ENCODE assay signal across 8 cellular contexts in the genomic region with DNA sequence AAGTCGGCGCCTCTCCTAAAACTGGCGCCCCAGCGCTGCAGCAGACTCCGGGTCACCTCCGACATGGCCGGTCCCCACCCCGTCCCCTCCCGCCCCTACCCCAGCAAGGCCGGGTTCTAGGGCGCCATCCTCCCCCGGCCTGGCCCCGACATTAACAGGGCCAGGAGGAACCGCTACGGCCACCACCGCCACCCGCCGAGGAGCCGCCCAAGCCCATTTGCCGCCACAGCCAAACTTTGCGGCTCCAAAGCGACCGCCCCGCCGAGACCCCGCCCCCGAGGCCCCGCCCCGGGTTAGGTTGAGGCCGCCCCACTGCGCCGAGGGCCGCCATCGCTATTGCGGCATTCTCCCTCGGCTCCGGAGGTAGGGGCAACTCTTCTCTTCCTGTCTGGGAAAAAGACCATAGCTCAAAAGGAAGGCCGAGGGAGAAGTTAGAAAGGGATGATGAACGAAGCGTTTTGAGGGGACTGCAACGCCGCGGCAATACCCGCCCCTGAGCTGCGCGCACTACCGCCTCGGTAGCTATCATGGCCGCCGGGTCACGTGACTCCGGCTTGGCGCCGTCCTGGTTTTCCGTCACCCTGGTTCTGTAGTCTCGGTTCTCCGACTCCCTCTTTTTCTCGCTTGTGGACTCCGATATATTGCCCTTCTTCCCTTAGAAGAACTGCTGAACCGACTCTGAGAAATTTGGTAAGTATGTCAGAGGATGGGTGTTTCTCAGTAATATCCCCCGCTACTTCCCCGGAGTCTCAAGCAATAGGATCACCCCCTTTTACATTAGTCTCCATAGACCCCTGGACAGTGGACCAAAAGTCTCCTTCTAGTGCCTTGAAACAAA. TPM values are rescaled to one million over a fixed set of nuclear protein-coding genes. Genes with fewer than 3 reads are reported as not detected.
DNase-seq lines count a peak whose midpoint lies in the region; ATAC-seq, FAIRE-seq and TF ChIP-seq lines count a peak whose summit lies in the region.

A gene with protein sequence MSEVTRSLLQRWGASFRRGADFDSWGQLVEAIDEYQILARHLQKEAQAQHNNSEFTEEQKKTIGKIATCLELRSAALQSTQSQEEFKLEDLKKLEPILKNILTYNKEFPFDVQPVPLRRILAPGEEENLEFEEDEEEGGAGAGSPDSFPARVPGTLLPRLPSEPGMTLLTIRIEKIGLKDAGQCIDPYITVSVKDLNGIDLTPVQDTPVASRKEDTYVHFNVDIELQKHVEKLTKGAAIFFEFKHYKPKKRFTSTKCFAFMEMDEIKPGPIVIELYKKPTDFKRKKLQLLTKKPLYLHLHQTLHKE (minus strand): TSS at position 239 of the 838 bp plus-strand sequence. CDS start 174 bp downstream, at position 65.
A gene with protein sequence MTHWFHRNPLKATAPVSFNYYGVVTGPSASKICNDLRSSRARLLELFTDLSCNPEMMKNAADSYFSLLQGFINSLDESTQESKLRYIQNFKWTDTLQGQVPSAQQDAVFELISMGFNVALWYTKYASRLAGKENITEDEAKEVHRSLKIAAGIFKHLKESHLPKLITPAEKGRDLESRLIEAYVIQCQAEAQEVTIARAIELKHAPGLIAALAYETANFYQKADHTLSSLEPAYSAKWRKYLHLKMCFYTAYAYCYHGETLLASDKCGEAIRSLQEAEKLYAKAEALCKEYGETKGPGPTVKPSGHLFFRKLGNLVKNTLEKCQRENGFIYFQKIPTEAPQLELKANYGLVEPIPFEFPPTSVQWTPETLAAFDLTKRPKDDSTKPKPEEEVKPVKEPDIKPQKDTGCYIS (plus strand): TSS at position 312 of the 838 bp plus-strand sequence. CDS start 3,136 bp downstream, outside the sequence.

- no peaks in the 10 kb centered on the region for H3K27me3 Mint-ChIP-seq in T-helper 17 cell

- DNase-seq in NCI-H187 (lab: John Stamatoyannopoulos, UW), result peak; percentile 69 to 77
- DNase-seq in T-helper 17 cell, result peak; percentile 89 to 98 (median 93)
- peak; percentile 48 to 99 (median 90) for DNase-seq in amygdala (lab: John Stamatoyannopoulos, UW)
- peak; percentile 97 for DNase-seq in left ventricle myocardium inferior
- DNase-seq in pulmonary artery endothelial cell (ENCODE audit: low read depth, low spot score), result peak; percentile 29
- peak; percentile 93 for DNase-seq in urothelium cell line (ENCODE audit: low spot score)

- H3K4me1 Mint-ChIP-seq in T-helper 17 cell, result peaks cover 33% of the 10 kb centered on the region

- H3K4me3 Mint-ChIP-seq in T-helper 17 cell, result peak within 1 kb of the TSS; percentile 100

- peak; percentile 50 for FAIRE-seq in urothelium cell line (lab: Jason Lieb, UNC)

- H3K36me3 Mint-ChIP-seq in T-helper 17 cell (ENCODE audit: low read depth), result peaks cover 2% of the 10 kb centered on the region

- H3K27me3 ChIP-seq in left ventricle myocardium inferior (ENCODE audit: low read depth), result no peaks in the 10 kb centered on the region

- H3K9me3 ChIP-seq in T-helper 17 cell (ENCODE audit: control insufficient read depth, low read length, poor library complexity, severe bottlenecking) (no peaks in the 10 kb centered on the region), left ventricle myocardium inferior (replicated peaks) (no peaks in the 10 kb centered on the region)

- H3K27ac ChIP-seq in left ventricle myocardium inferior (replicated peaks), result peak within 1 kb of the TSS; percentile 98

- ATAC-seq in GM18499 (IDR thresholded peaks at IDR 0.05; ENCODE audit: insufficient read depth, unreplicated experiment) (peak; percentile 61), HG02943 (IDR thresholded peaks at IDR 0.05; ENCODE audit: low read depth, unreplicated experiment) (peak; percentile 83), T-helper 17 cell (peak; percentile 81)

- peak within 1 kb of the TSS; percentile 100 for H3K27ac Mint-ChIP-seq in T-helper 17 cell

- peak within 1 kb of the TSS; percentile 94 for H3K4me3 ChIP-seq in left ventricle myocardium inferior

- no peak for TF ChIP-seq CTCF in left ventricle myocardium inferior (IDR thresholded peaks at IDR 0.05; ENCODE audit: borderline replicate concordance)

- intact Hi-C loops in left ventricle myocardium inferior (cut with micrococcal nuclease), result no loop called here

- peaks cover 61% of the 10 kb centered on the region for H3K4me1 ChIP-seq in left ventricle myocardium inferior

- peaks cover 19% of the 10 kb centered on the region for H3K36me3 ChIP-seq in left ventricle myocardium inferior

RNA-seq across cellular contexts. Expression of the first gene that starts in this region (rescaled TPM):
- total RNA-seq in T-helper 17 cell, result 10 to 100 TPM; 43.8 to 48.0 TPM
- total RNA-seq in left ventricle myocardium inferior, result 46.3 TPM
- 52.4 and 57.1 TPM in 2 replicates for total RNA-seq in pulmonary artery endothelial cell

RNA-seq across cellular contexts. Expression of the second gene that starts in this region (rescaled TPM):
- total RNA-seq in T-helper 17 cell (10 to 100 TPM; 46.8 to 54.0 TPM), left ventricle myocardium inferior (28.9 TPM), pulmonary artery endothelial cell (32.0 and 49.1 TPM in 2 replicates)

Comparison
In these comparisons a context has a peak if more than half of its experiments do, and no peak if none do; other contexts are left out.
1. Peak in every context shown above with its lines: DNase-seq, ATAC-seq, H3K4me3 ChIP-seq and H3K27ac ChIP-seq.
2. DNase-seq: peak in every context shown above with its lines; median percentile 97 in left ventricle myocardium inferior; 93 in T-helper 17 cell; 93 in urothelium cell line; 90 in amygdala; 73 in NCI-H187; 29 in pulmonary artery endothelial cell.